18 cellular contexts compared by ENCODE assay signal in the genomic region with DNA sequence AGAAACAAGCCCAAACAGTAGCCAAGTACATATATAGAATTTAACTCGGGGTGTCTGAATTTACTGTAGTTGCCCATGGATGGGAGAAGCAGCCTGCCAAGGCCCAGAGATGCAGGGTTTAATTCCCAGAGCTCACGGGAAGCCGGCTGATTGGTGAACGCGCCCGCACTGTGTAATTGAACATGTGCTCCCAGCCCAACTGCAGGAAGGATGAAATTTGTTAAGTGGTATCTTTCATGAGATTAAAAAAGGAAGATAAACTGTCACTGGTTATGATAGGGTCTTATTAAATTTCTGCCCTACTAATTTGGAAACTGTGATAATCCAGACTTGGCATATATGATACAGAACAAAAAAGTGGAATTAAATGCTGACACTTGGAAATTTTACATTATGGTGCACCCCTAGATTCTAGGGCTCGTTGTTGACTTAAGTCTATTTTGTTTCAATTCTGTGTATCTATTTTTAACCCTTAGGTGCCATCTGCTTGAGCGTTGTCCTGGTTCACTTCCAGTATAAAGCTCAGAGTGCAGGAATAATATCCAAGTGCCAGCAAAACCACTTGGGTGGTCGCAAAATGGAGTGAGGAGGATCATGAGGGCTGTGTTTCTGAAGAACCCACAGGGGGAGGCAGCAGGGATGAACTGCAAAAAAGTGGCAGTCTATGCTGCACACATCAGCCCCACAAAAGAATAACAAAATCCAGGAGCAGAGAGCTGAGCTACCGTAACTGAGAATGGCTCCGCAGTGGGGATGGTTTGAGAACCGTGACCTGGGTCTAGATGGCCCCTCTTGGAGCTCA. TPM values are rescaled to one million over a fixed set of nuclear protein-coding genes. Genes with fewer than 3 reads are reported as not detected.
DNase-seq lines count a peak whose midpoint lies in the region; ATAC-seq, FAIRE-seq and TF ChIP-seq lines count a peak whose summit lies in the region.
"Had no signal": no experiment of that assay in that cellular context is flagged by ENCODE, and none has a peak within 500 bp of the region (broad histone marks: within the 10 kb centered on the region; RNA-seq: fewer than 3 reads in every experiment).

No MANE protein-coding gene starts in this region.

- no peak overlapping the region for H3K18ac ChIP-seq in H9 (ENCODE audit: insufficient read length, low read depth, low read length)

- H3K56ac ChIP-seq in H9 (ENCODE audit: insufficient read length, low read depth, low read length), result no peak overlapping the region

- H2BK20ac ChIP-seq in H9 (ENCODE audit: low read depth, low read length, poor library complexity, severe bottlenecking), result no peak overlapping the region

- H3K4me2 ChIP-seq in A549 (no peak overlapping the region), H9 (ENCODE audit: insufficient read depth, insufficient read length, low read length) (no peak overlapping the region), hepatocyte (no peak overlapping the region)
- H3K4me2 ChIP-seq: GM23338 had no signal

- no peak overlapping the region for H2BK120ac ChIP-seq in H9 (ENCODE audit: low read depth, low read length, poor library complexity, severe bottlenecking)

- TF ChIP-seq EP300 in A549 (IDR thresholded peaks at IDR 0.05), result no peak
- no peak for TF ChIP-seq EP300 in suprapubic skin (IDR thresholded peaks at IDR 0.05)

- FAIRE-seq in A549 (lab: Jason Lieb, UNC), result no peak
- FAIRE-seq: GM12891 had no signal

- no peaks in the 10 kb centered on the region for H3K23me2 ChIP-seq in H9 (ENCODE audit: insufficient read length, low read depth, low read length, poor library complexity, severe bottlenecking)

- H3K27me3 Mint-ChIP-seq in H9 (ENCODE audit: low read depth), result no peaks in the 10 kb centered on the region; the same call in 1 of the 2 replicates
- peaks cover 4% of the 10 kb centered on the region for H3K27me3 Mint-ChIP-seq in activated T-helper 17 cell treated with anti-CD3 and anti-CD28 coated beads, Interleukin-2, amount 50 U/mL, for 72 hours
- H3K27me3 Mint-ChIP-seq: CD4-positive, alpha-beta memory T cell had no signal

- H3K79me1 ChIP-seq in H9 (ENCODE audit: insufficient read depth, low read depth, low read length, poor library complexity, severe bottlenecking), result no peaks in the 10 kb centered on the region

- H3K4me3 ChIP-seq in A549 (no peak overlapping the region), hepatocyte (no peak overlapping the region), suprapubic skin (no peak overlapping the region), foreskin fibroblast (ENCODE audit: low read depth in 1 of 2, low read length in 2 of 2) (no peak overlapping the region)
- H3K4me3 ChIP-seq: BLaER1 treated with 17β-estradiol and CSF1 and Interleukin-3, amounts not matched to agents 10 nM and 100 nM; GM23338 had no signal

- CTCF ChIA-PET in A549 (lab: Yijun Ruan, JAX), result interaction anchor here (0.9 to 4.9 kb wide), 5 partner anchors 12 to 122 kb away, joined by 3 to 28 read pairs (median 9); no protein-coding TSS in a partner anchor

- H3K4ac ChIP-seq in H9 (ENCODE audit: low read depth, low read length), result no peak overlapping the region

- TF ChIP-seq CTCF in A549 (IDR thresholded peaks at IDR 0.05) (no peak), H9 (conservative IDR thresholded peaks at IDR 0.05) (no peak), hepatocyte (IDR thresholded peaks at IDR 0.05; ENCODE audit: poor library complexity) (no peak), suprapubic skin (IDR thresholded peaks at IDR 0.05) (no peak), foreskin fibroblast (IDR thresholded peaks at IDR 0.05; ENCODE audit: low read depth, low read length) (no peak)

- H3K9me3 ChIP-seq in A549 (0 out of 3 replicates have a peak, but pooled peaks cover 3% of the 10 kb centered on the region), H9 (ENCODE audit: control insufficient read depth, low read depth, low read length) (no peaks in the 10 kb centered on the region), hepatocyte (ENCODE audit: low read depth) (no peaks in the 10 kb centered on the region), suprapubic skin (no peaks in the 10 kb centered on the region)

- H3K27me3 ChIP-seq in H9 (ENCODE audit: insufficient read depth, low read length) (no peaks in the 10 kb centered on the region), hepatocyte (no peaks in the 10 kb centered on the region), suprapubic skin (no peaks in the 10 kb centered on the region)
- H3K27me3 ChIP-seq: BLaER1 treated with 17β-estradiol and CSF1 and Interleukin-3, amounts not matched to agents 10 nM and 100 nM had no signal

- no peak overlapping the region for H4K8ac ChIP-seq in H9 (replicated peaks; ENCODE audit: insufficient read length, low read depth, low read length)

- no peak for DNase-seq in A549 (ENCODE audit: low read depth in 1 of 2, low spot score in 1 of 2)
- DNase-seq in H9, result no peak
- DNase-seq in hepatocyte (ENCODE audit: low spot score), result no peak
- no peak for DNase-seq in activated CD8-positive, alpha-beta memory T cell treated with anti-CD3 and anti-CD28 coated beads, Interleukin-2, amount 50 U/mL, for 48 hours
- no peak for DNase-seq in suprapubic skin (ENCODE audit: low spot score in 2 of 2)
- DNase-seq in foreskin fibroblast, result no peak
- DNase-seq: AML-193; CD4-positive, alpha-beta memory T cell; DMS79; H7 had no signal

- H3K14ac ChIP-seq in H9 (ENCODE audit: insufficient read depth, low read length), result no peak overlapping the region

- H4K20me1 ChIP-seq in H9 (ENCODE audit: control insufficient read depth, insufficient read depth, insufficient read length) (no peaks in the 10 kb centered on the region), hepatocyte (ENCODE audit: insufficient read depth, poor library complexity, severe bottlenecking) (no peaks in the 10 kb centered on the region)
- H4K20me1 ChIP-seq: BLaER1 treated with 17β-estradiol and CSF1 and Interleukin-3, amounts not matched to agents 10 nM and 100 nM had no signal

- peaks cover 0 to 3% of the 10 kb centered on the region in 2 experiments; a peak in 2 of 5 replicates for H3K9me3 Mint-ChIP-seq in H9
- H3K9me3 Mint-ChIP-seq in activated T-helper 17 cell treated with anti-CD3 and anti-CD28 coated beads, Interleukin-2, amount 50 U/mL, for 72 hours, result no peaks in the 10 kb centered on the region
- H3K9me3 Mint-ChIP-seq: GM23338 had no signal

- POLR2A ChIA-PET in A549 (lab: Yijun Ruan, JAX), result no interaction called here

- H3K23ac ChIP-seq in H9 (ENCODE audit: insufficient read length, low read depth, low read length), result no peak overlapping the region

- no peak overlapping the region for H3K9ac ChIP-seq in H9 (ENCODE audit: extremely low read depth, insufficient read length, low read length)
- H3K9ac ChIP-seq: BLaER1 treated with 17β-estradiol and CSF1 and Interleukin-3, amounts not matched to agents 10 nM and 100 nM had no signal

- H3K27ac ChIP-seq in A549 (no peak overlapping the region), H9 (ENCODE audit: insufficient read length, low read depth, low read length) (no peak overlapping the region), hepatocyte (peak overlapping the region; percentile 28), suprapubic skin (no peak overlapping the region)
- H3K27ac ChIP-seq: BLaER1 treated with 17β-estradiol and CSF1 and Interleukin-3, amounts not matched to agents 10 nM and 100 nM had no signal

- no peak overlapping the region for H3T11ph ChIP-seq in H9 (ENCODE audit: low read length)

- 0 out of 2 replicates have a peak overlapping the region, but pooled peaks have one; percentile 97 for H2BK15ac ChIP-seq in H9 (ENCODE audit: low read depth, low read length)

- ATAC-seq in A549 (no peak), SK-N-SH treated with all-trans-retinoic acid at 6 μM for 48 hours (no peak)
- no peak for ATAC-seq in activated T-helper 17 cell treated with anti-CD3 and anti-CD28 coated beads, Interleukin-2, amount 50 U/mL, for 72 hours (replicated peaks)
- ATAC-seq: GM23338 had no signal

- H3K4me1 ChIP-seq in A549 (no peaks in the 10 kb centered on the region), H9 (ENCODE audit: insufficient read depth, low read length) (no peaks in the 10 kb centered on the region), hepatocyte (ENCODE audit: insufficient read depth) (peaks cover 15% of the 10 kb centered on the region), suprapubic skin (no peaks in the 10 kb centered on the region)

- no peak overlapping the region for H2AFZ ChIP-seq in H9 (ENCODE audit: low read length)
- H2AFZ ChIP-seq in hepatocyte, result no peak overlapping the region
- H2AFZ ChIP-seq: GM23338 had no signal

- no peak overlapping the region for H4K5ac ChIP-seq in H9 (ENCODE audit: insufficient read length, low read depth, low read length)

- H2BK5ac ChIP-seq in H9 (ENCODE audit: insufficient read length, low read length), result no peak overlapping the region

- no peaks in the 10 kb centered on the region for H3K9me2 ChIP-seq in hepatocyte (replicated peaks; ENCODE audit: insufficient read depth)

- H3K36me3 Mint-ChIP-seq in H9 (ENCODE audit: insufficient read depth in 1 of 3, low read depth in 3 of 3), result peaks cover 0 to 12% (median 0%) of the 10 kb centered on the region in 3 experiments; a peak in 4 of 7 replicates
- H3K36me3 Mint-ChIP-seq in activated T-helper 17 cell treated with anti-CD3 and anti-CD28 coated beads, Interleukin-2, amount 50 U/mL, for 72 hours (ENCODE audit: low read depth), result no peaks in the 10 kb centered on the region

- 43% methylated on average over 12 of the region's 12 CpGs for WGBS in A549 (ENCODE audit: missing lambda C conversion rate)
- no CpG with 5 or more reads among the region's 12 CpGs for WGBS in H9 (ENCODE audit: extremely low coverage, insufficient read length, low lambda C conversion rate)
- 82% methylated on average over 12 of the region's 12 CpGs for WGBS in hepatocyte (ENCODE audit: low lambda C conversion rate, missing lambda C conversion rate)
- 75% methylated on average over 12 of the region's 12 CpGs for WGBS in suprapubic skin

- no peak for TF ChIP-seq RAD21 in A549 (conservative IDR thresholded peaks at IDR 0.05 in 1 of 2, IDR thresholded peaks at IDR 0.05 in 1 of 2)

- no peak overlapping the region for H3K27ac Mint-ChIP-seq in H9
- H3K27ac Mint-ChIP-seq in activated T-helper 17 cell treated with anti-CD3 and anti-CD28 coated beads, Interleukin-2, amount 50 U/mL, for 72 hours, result no peak overlapping the region
- H3K27ac Mint-ChIP-seq: CD4-positive, alpha-beta memory T cell; GM23338 had no signal

- H2AK5ac ChIP-seq in H9 (ENCODE audit: insufficient read length, low read length), result no peak overlapping the region

- H3K4me1 Mint-ChIP-seq in H9, result no peaks in the 10 kb centered on the region
- no peaks in the 10 kb centered on the region for H3K4me1 Mint-ChIP-seq in activated T-helper 17 cell treated with anti-CD3 and anti-CD28 coated beads, Interleukin-2, amount 50 U/mL, for 72 hours
- H3K4me1 Mint-ChIP-seq: GM23338 had no signal

- no peaks in the 10 kb centered on the region; the same call in 1 of the 2 replicates for H3K79me2 ChIP-seq in H9 (ENCODE audit: insufficient read depth, low read length)
- H3K79me2 ChIP-seq in hepatocyte, result no peaks in the 10 kb centered on the region

- no peak overlapping the region for H4K91ac ChIP-seq in H9 (ENCODE audit: insufficient read length, low read depth, low read length)

- H3K4me3 Mint-ChIP-seq in H9, result no peak overlapping the region
- no peak overlapping the region for H3K4me3 Mint-ChIP-seq in activated T-helper 17 cell treated with anti-CD3 and anti-CD28 coated beads, Interleukin-2, amount 50 U/mL, for 72 hours
- H3K4me3 Mint-ChIP-seq: CD4-positive, alpha-beta memory T cell; GM23338 had no signal

- H3K36me3 ChIP-seq in hepatocyte (replicated peaks; ENCODE audit: insufficient read depth, low read depth) (no peaks in the 10 kb centered on the region), suprapubic skin (no peaks in the 10 kb centered on the region)
- H3K36me3 ChIP-seq: BLaER1 treated with 17β-estradiol and CSF1 and Interleukin-3, amounts not matched to agents 10 nM and 100 nM had no signal

- no peak for TF ChIP-seq POLR2A in A549 (IDR thresholded peaks at IDR 0.05; ENCODE audit: low read length)
- no peak for TF ChIP-seq POLR2A in suprapubic skin (IDR thresholded peaks at IDR 0.05)

- H2BK12ac ChIP-seq in H9 (ENCODE audit: insufficient read length, low read depth, low read length), result no peak overlapping the region

RNA-seq across cellular contexts. Expression of a gene that starts 13.8 kb away (rescaled TPM):
- not detected in 2 replicates for polyA plus RNA-seq in A549 (2011; rRNA removed)
- not detected in 2 replicates for polyA plus RNA-seq in A549 (2012; cell fraction: cytosol; rRNA removed)
- not detected in 2 replicates for polyA plus RNA-seq in A549 (2012; cell fraction: nucleus; rRNA removed)
- not detected in 3 replicates for polyA plus RNA-seq in A549 (2017; fragmentation: RNase III; extraction: RNeasy Plus Mini Kit Qiagen cat#74134 plus additional on column Dnase treatment)
- 0.04 TPM in 1 of 2 replicates, not detected in the other for polyA minus RNA-seq in A549 (2011; rRNA and poly(A)+ RNA removed)
- not detected in 2 replicates for total RNA-seq in H9 (2021)
- total RNA-seq in hepatocyte, result 0.12 and 0.43 TPM in 2 replicates
- 0.19 TPM in 1 of 2 replicates, not detected in the other for polyA plus RNA-seq in hepatocyte
- total RNA-seq in suprapubic skin, result under 1 TPM in 1 of 4 donors, not detected in 3; 0.16 TPM
- not detected for total RNA-seq in activated T-helper 17 cell treated with anti-CD3 and anti-CD28 coated beads, Interleukin-2, amount 50 U/mL, for 72 hours
- total RNA-seq: A673; CD4-positive, alpha-beta memory T cell; G401; GM23338; H7; HT-29 had no signal
